14 cellular contexts compared by ENCODE assay signal in genomic region chr4:109691411-109691920, GRCh38. TPM values are rescaled to one million over a fixed set of nuclear protein-coding genes. Genes with fewer than 3 reads are reported as not detected.
DNase-seq lines count a peak whose midpoint lies in the region; ATAC-seq and TF ChIP-seq lines count a peak whose summit lies in the region.
"Had no signal": no experiment of that assay in that cellular context is flagged by ENCODE, and none has a peak within 500 bp of the region (broad histone marks: within the 10 kb centered on the region; RNA-seq: fewer than 3 reads in every experiment).

No MANE protein-coding gene starts in this region.

- no peak overlapping the region for H4K8ac ChIP-seq in IMR-90 (ENCODE audit: low read depth in 2 of 2, low read length in 2 of 2)

- peaks cover 4 to 5% of the 10 kb centered on the region in 2 experiments; a peak in 3 of 4 replicates for H3K79me1 ChIP-seq in IMR-90 (ENCODE audit: low read depth in 1 of 2, low read length in 2 of 2)

- H3K27ac Mint-ChIP-seq in activated naive CD4-positive, alpha-beta T cell treated with anti-CD3 and anti-CD28 coated beads, Interleukin-2, amount 10 ng/mL, durations not matched to agents 7 days and 5 days = peak overlapping the region; percentile 81
- peak overlapping the region; percentile 81 for H3K27ac Mint-ChIP-seq in activated naive CD8-positive, alpha-beta T cell treated with anti-CD3 and anti-CD28 coated beads, Interleukin-2, amount 10 ng/mL, durations not matched to agents 7 days and 5 days
- H3K27ac Mint-ChIP-seq: nephron progenitor cell had no signal

- H3K9me1 ChIP-seq in IMR-90 (ENCODE audit: insufficient read depth, low read length) = peaks cover 4% of the 10 kb centered on the region

- H4K5ac ChIP-seq in IMR-90 (ENCODE audit: low read depth, low read length) = no peak overlapping the region

- no peak for DNase-seq in activated naive CD4-positive, alpha-beta T cell treated with anti-CD3 and anti-CD28 coated beads, Interleukin-2, amount 10 ng/mL, durations not matched to agents 7 days and 5 days
- DNase-seq in activated naive CD4-positive, alpha-beta T cell treated with anti-CD3 and anti-CD28 coated beads, Interleukin-2, amount 50 U/mL, for 16 hours = no peak
- DNase-seq in IMR-90 = peak; percentile 5
- DNase-seq in activated naive CD8-positive, alpha-beta T cell treated with anti-CD3 and anti-CD28 coated beads, Interleukin-2, amount 10 ng/mL, durations not matched to agents 7 days and 5 days = no peak
- no peak for DNase-seq in PC-3
- DNase-seq in ecto neural progenitor cell (ENCODE audit: low spot score) = no peak
- DNase-seq in iPS-NIHi7 (ENCODE audit: extremely low spot score) = no peak
- DNase-seq in NK-92 (lab: John Stamatoyannopoulos, UW; ENCODE audit: unreplicated experiment) = no peak
- DNase-seq: NCI-H2029 treated with DMSO at 0.1 percent for 48 hours, nephron progenitor cell, WERI-Rb-1 had no signal

- no peak overlapping the region for H3K18ac ChIP-seq in IMR-90 (ENCODE audit: low read depth, low read length)

- CTCF ChIA-PET in activated naive CD4-positive, alpha-beta T cell treated with anti-CD3 and anti-CD28 coated beads, Interleukin-2, amount 10 ng/mL, durations not matched to agents 7 days and 5 days (lab: Charles Lee) = no interaction called here
- CTCF ChIA-PET in IMR-90 (lab: Yijun Ruan, JAX) (interaction anchor here (1.1 kb wide), 1 partner anchor 10 kb away, joined by 5 read pairs; no protein-coding TSS in a partner anchor), PC-3 (lab: Charles Lee) (no interaction called here)

- no peak for TF ChIP-seq CTCF in IMR-90 (conservative IDR thresholded peaks at IDR 0.05; ENCODE audit: low read depth, low read length)
- TF ChIP-seq CTCF in PC-3 (conservative IDR thresholded peaks at IDR 0.05; ENCODE audit: low read depth, low read length) = no peak

- no peak for TF ChIP-seq RAD21 in IMR-90 (IDR thresholded peaks at IDR 0.05; ENCODE audit: low read length)

- H3K9me3 ChIP-seq in IMR-90 (ENCODE audit: control insufficient read depth, insufficient read depth, low read length) = no peaks in the 10 kb centered on the region
- H3K9me3 ChIP-seq in PC-3 (ENCODE audit: low read length) = no peaks in the 10 kb centered on the region
- H3K9me3 ChIP-seq: vagina had no signal

- no peak overlapping the region for H3K14ac ChIP-seq in IMR-90 (replicated peaks; ENCODE audit: low read depth, low read length)

- H4K20me1 ChIP-seq in IMR-90 (ENCODE audit: insufficient read depth, low read length) (no peaks in the 10 kb centered on the region), PC-3 (ENCODE audit: low read length) (no peaks in the 10 kb centered on the region)

- H3K4me2 ChIP-seq in IMR-90 (ENCODE audit: low read depth, low read length) (no peak overlapping the region), PC-3 (ENCODE audit: low read length) (no peak overlapping the region)

- intact Hi-C loops in IMR-90 (cut with micrococcal nuclease) = no loop called here
- intact Hi-C loops in PC-3 (cut with micrococcal nuclease) = no loop called here

- no peak overlapping the region for H3K23ac ChIP-seq in IMR-90 (ENCODE audit: low read depth, low read length)

- TF ChIP-seq POLR2A in IMR-90 (IDR thresholded peaks at IDR 0.05; ENCODE audit: low read depth, low read length) = no peak

- no peak overlapping the region for H3K9ac ChIP-seq in IMR-90 (ENCODE audit: low read depth, low read length)
- no peak overlapping the region for H3K9ac ChIP-seq in PC-3 (ENCODE audit: low read length)

- no peak overlapping the region for H2AK9ac ChIP-seq in IMR-90 (replicated peaks; ENCODE audit: low read depth, low read length, poor library complexity)

- ATAC-seq in IMR-90 (ENCODE audit: low read depth) (no peak), PC-3 (no peak)
- ATAC-seq in activated naive CD8-positive, alpha-beta T cell treated with anti-CD3 and anti-CD28 coated beads, Interleukin-2, amount 10 ng/mL, durations not matched to agents 7 days and 5 days (ENCODE audit: low read depth) = no peak
- ATAC-seq: Panc1 had no signal

- H2BK120ac ChIP-seq in IMR-90 (ENCODE audit: low read depth, low read length) = no peak overlapping the region

- H3K27me3 Mint-ChIP-seq in activated naive CD4-positive, alpha-beta T cell treated with anti-CD3 and anti-CD28 coated beads, Interleukin-2, amount 10 ng/mL, durations not matched to agents 7 days and 5 days = no peaks in the 10 kb centered on the region
- H3K27me3 Mint-ChIP-seq in activated naive CD8-positive, alpha-beta T cell treated with anti-CD3 and anti-CD28 coated beads, Interleukin-2, amount 10 ng/mL, durations not matched to agents 7 days and 5 days = no peaks in the 10 kb centered on the region

- dilution Hi-C loops in IMR-90 (cut with HindIII; ENCODE audit: low sequenced_read_pairs, unreplicated experiment) = no loop called here

- no peak overlapping the region for H2AFZ ChIP-seq in IMR-90 (replicated peaks; ENCODE audit: low read length, poor library complexity)
- H2AFZ ChIP-seq in PC-3 (ENCODE audit: low read length) = no peak overlapping the region

- H3K9me3 Mint-ChIP-seq in activated naive CD4-positive, alpha-beta T cell treated with anti-CD3 and anti-CD28 coated beads, Interleukin-2, amount 10 ng/mL, durations not matched to agents 7 days and 5 days = no peaks in the 10 kb centered on the region
- H3K9me3 Mint-ChIP-seq in activated naive CD8-positive, alpha-beta T cell treated with anti-CD3 and anti-CD28 coated beads, Interleukin-2, amount 10 ng/mL, durations not matched to agents 7 days and 5 days = no peaks in the 10 kb centered on the region
- H3K9me3 Mint-ChIP-seq: nephron progenitor cell had no signal

- H3K4me3 Mint-ChIP-seq in activated naive CD4-positive, alpha-beta T cell treated with anti-CD3 and anti-CD28 coated beads, Interleukin-2, amount 10 ng/mL, durations not matched to agents 7 days and 5 days = no peak overlapping the region
- peak overlapping the region; percentile 32 for H3K4me3 Mint-ChIP-seq in activated naive CD8-positive, alpha-beta T cell treated with anti-CD3 and anti-CD28 coated beads, Interleukin-2, amount 10 ng/mL, durations not matched to agents 7 days and 5 days
- H3K4me3 Mint-ChIP-seq: nephron progenitor cell had no signal

- H2BK5ac ChIP-seq in IMR-90 (ENCODE audit: low read depth, low read length, poor library complexity, severe bottlenecking) = no peak overlapping the region

- H3K4ac ChIP-seq in IMR-90 (ENCODE audit: low read depth, low read length) = no peak overlapping the region

- H2BK20ac ChIP-seq in IMR-90 (ENCODE audit: low read depth, low read length) = no peak overlapping the region

- POLR2A ChIA-PET in IMR-90 (lab: Charles Lee; ENCODE audit: unreplicated experiment) (no interaction called here), PC-3 (lab: Charles Lee; ENCODE audit: unreplicated experiment) (interaction anchor here (0.5 kb wide), 1 partner anchor 9 kb away, joined by 4 read pairs; no protein-coding TSS in a partner anchor)
- POLR2A ChIA-PET in activated naive CD8-positive, alpha-beta T cell treated with anti-CD3 and anti-CD28 coated beads, Interleukin-2, amount 10 ng/mL, durations not matched to agents 7 days and 5 days (lab: Charles Lee) = interaction anchor here (1.2 to 2.8 kb wide), 3 partner anchors 10 to 131 kb away, joined by 3 to 25 read pairs (median 8); partner anchors contain the start of genes CASP6 and MCUB

- no TSS peak for BruUV-seq in IMR-90 (replicated peaks; lab: Mats Ljungman, UMichigan)
- BruUV-seq in PC-3 (replicated peaks; lab: Mats Ljungman, UMichigan) = no TSS peak

- no CpG with 5 or more reads among the region's 1 CpG for WGBS in IMR-90 (ENCODE audit: extremely low coverage in 2 of 2, insufficient read length in 1 of 2), 2 experiments

- H3K79me2 ChIP-seq in PC-3 (ENCODE audit: low read length) = no peaks in the 10 kb centered on the region

- H3K27ac ChIP-seq in IMR-90 (ENCODE audit: insufficient read depth, low read length) = no peak overlapping the region
- no peak overlapping the region for H3K27ac ChIP-seq in PC-3 (ENCODE audit: low read length)
- H3K27ac ChIP-seq: coronary artery, vagina, WERI-Rb-1 had no signal

- in situ Hi-C loops in IMR-90 (cut with MboI; ENCODE audit: low sequenced_read_pairs) = no loop called here

- H3K36me3 Mint-ChIP-seq in activated naive CD4-positive, alpha-beta T cell treated with anti-CD3 and anti-CD28 coated beads, Interleukin-2, amount 10 ng/mL, durations not matched to agents 7 days and 5 days = peaks cover 65% of the 10 kb centered on the region
- H3K36me3 Mint-ChIP-seq in activated naive CD8-positive, alpha-beta T cell treated with anti-CD3 and anti-CD28 coated beads, Interleukin-2, amount 10 ng/mL, durations not matched to agents 7 days and 5 days = peaks cover 54% of the 10 kb centered on the region

- no peak overlapping the region for H3K56ac ChIP-seq in IMR-90 (ENCODE audit: extremely low read depth, insufficient read depth, low read length)

- H2AK5ac ChIP-seq in IMR-90 (ENCODE audit: low read depth, low read length) = no peak overlapping the region

- no peak overlapping the region for H2BK15ac ChIP-seq in IMR-90 (ENCODE audit: low read depth, low read length)

- no peaks in the 10 kb centered on the region for H3F3A ChIP-seq in PC-3 (ENCODE audit: low read length, unreplicated experiment)

- H3K4me3 ChIP-seq in IMR-90 (ENCODE audit: insufficient read depth, low read depth, low read length) (no peak overlapping the region), PC-3 (ENCODE audit: low read length) (no peak overlapping the region)
- H3K4me3 ChIP-seq: coronary artery, vagina had no signal

- no peak overlapping the region for H4K91ac ChIP-seq in IMR-90 (ENCODE audit: insufficient read depth, low read depth, low read length)

- no peaks in the 10 kb centered on the region for H3K9me2 ChIP-seq in PC-3 (replicated peaks; ENCODE audit: low read length)

- H3K4me1 ChIP-seq in IMR-90 (ENCODE audit: control insufficient read depth, insufficient read depth, low read length) = no peaks in the 10 kb centered on the region
- H3K4me1 ChIP-seq in PC-3 (ENCODE audit: insufficient read depth, low read length) = no peaks in the 10 kb centered on the region
- H3K4me1 ChIP-seq: vagina had no signal

- H3K36me3 ChIP-seq in IMR-90 (ENCODE audit: control insufficient read depth, insufficient read depth, low read length) (peaks cover 28% of the 10 kb centered on the region), PC-3 (ENCODE audit: low read depth, low read length) (peaks cover 16% of the 10 kb centered on the region)

- H3K27me3 ChIP-seq in IMR-90 (ENCODE audit: control insufficient read depth, insufficient read depth, low read length) (no peaks in the 10 kb centered on the region), PC-3 (ENCODE audit: low read length) (no peaks in the 10 kb centered on the region)
- H3K27me3 ChIP-seq: vagina had no signal

- peaks cover 39% of the 10 kb centered on the region for H3K4me1 Mint-ChIP-seq in activated naive CD4-positive, alpha-beta T cell treated with anti-CD3 and anti-CD28 coated beads, Interleukin-2, amount 10 ng/mL, durations not matched to agents 7 days and 5 days
- H3K4me1 Mint-ChIP-seq in activated naive CD8-positive, alpha-beta T cell treated with anti-CD3 and anti-CD28 coated beads, Interleukin-2, amount 10 ng/mL, durations not matched to agents 7 days and 5 days = peaks cover 24% of the 10 kb centered on the region
- H3K4me1 Mint-ChIP-seq: nephron progenitor cell had no signal

RNA-seq across cellular contexts. Expression of gene CASP6, which starts 11.8 kb away (rescaled TPM):
- total RNA-seq in IMR-90 (2012; rRNA removed) (44.1 and 45.0 TPM in 2 replicates), PC-3 (2014; rRNA removed) (33.7 and 36.7 TPM in 2 replicates)
- 19.8 and 25.0 TPM in 2 replicates for polyA plus RNA-seq in IMR-90 (2012; rRNA removed)
- 9.0 and 9.4 TPM in 2 replicates for polyA plus RNA-seq in IMR-90 (2012; cell fraction: cytosol; rRNA removed)
- 3.6 and 23.6 TPM in 2 replicates for polyA plus RNA-seq in IMR-90 (2012; cell fraction: nucleus; rRNA removed; ENCODE audit: low replicate concordance)
- 10 to 100 TPM; 25.5 to 35.5 TPM for total RNA-seq in activated naive CD8-positive, alpha-beta T cell treated with anti-CD3 and anti-CD28 coated beads, Interleukin-2, amount 10 ng/mL, durations not matched to agents 7 days and 5 days

RNA-seq across cellular contexts. Expression of gene PLA2G12A, which starts 38.4 kb away (rescaled TPM):
- 8.9 and 17.4 TPM in 2 replicates for total RNA-seq in IMR-90 (2012; rRNA removed)
- polyA plus RNA-seq in IMR-90 (2012; rRNA removed) = 10.3 and 12.0 TPM in 2 replicates
- polyA plus RNA-seq in IMR-90 (2012; cell fraction: cytosol; rRNA removed) = 5.8 and 16.9 TPM in 2 replicates
- polyA plus RNA-seq in IMR-90 (2012; cell fraction: nucleus; rRNA removed; ENCODE audit: low replicate concordance) = 2.3 and 5.0 TPM in 2 replicates
- total RNA-seq in activated naive CD8-positive, alpha-beta T cell treated with anti-CD3 and anti-CD28 coated beads, Interleukin-2, amount 10 ng/mL, durations not matched to agents 7 days and 5 days = 10 to 100 TPM; 15.7 to 16.4 TPM
- total RNA-seq in PC-3 (2014; rRNA removed) = 51.6 and 53.3 TPM in 2 replicates
